In the genomic region with DNA sequence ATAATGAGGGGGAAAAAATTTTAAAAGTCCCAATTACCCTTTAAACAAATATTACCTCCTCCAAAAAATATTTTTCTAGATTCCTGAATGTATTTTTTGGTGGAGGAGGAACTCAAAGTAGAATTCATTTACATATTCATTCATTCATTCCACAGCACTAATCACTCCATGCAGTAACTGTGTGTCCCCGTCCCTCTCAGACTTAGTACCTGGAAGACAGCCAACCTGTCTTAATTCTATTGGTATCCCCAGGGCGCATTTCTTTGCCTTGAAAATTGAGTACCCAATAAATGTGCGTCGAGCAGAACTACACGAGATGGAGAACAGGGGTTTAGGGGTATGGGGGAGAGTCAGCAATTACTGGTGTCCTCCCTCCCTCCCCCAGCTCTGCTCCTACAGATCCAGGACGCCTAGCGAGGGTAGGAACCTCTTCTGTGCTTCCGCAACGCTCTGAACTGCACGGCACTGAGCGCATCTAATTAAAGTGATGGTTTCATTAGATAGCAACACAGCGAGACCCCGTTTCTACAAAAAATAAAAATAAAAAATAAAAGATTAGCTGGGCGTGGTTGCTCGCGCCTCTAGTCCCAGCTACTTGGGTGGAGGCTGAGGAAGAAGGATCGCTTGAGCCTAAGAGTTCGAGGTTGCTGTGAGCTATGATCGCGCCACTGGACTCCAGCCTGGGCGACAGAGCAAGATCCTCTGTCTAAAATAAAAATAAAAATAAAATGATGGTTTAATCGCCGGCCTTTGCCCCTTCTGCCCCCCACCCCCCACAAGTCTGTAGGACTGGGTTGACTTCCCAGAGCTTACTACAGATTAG, we compare ENCODE assay signal across 9 cellular contexts. TPM values are rescaled to one million over a fixed set of nuclear protein-coding genes. Genes with fewer than 3 reads are reported as not detected.
DNase-seq lines count a peak whose midpoint lies in the region; ATAC-seq, FAIRE-seq and TF ChIP-seq lines count a peak whose summit lies in the region.
"Had no signal": no experiment of that assay in that cellular context is flagged by ENCODE, and none has a peak within 500 bp of the region (broad histone marks: within the 10 kb centered on the region; RNA-seq: fewer than 3 reads in every experiment).

No MANE protein-coding gene starts in this region.

- H3K27me3 Mint-ChIP-seq in CD4-positive, alpha-beta T cell: peaks cover 13% of the 10 kb centered on the region

- H3K9me3 ChIP-seq in CD4-positive, alpha-beta T cell (ENCODE audit: control insufficient read depth, low read length): no peaks in the 10 kb centered on the region
- H3K9me3 ChIP-seq in HUES64 (ENCODE audit: insufficient read depth, low read depth, low read length) (no peaks in the 10 kb centered on the region), adipocyte (ENCODE audit: control insufficient read depth, low read length) (no peaks in the 10 kb centered on the region), mucosa of rectum (ENCODE audit: control insufficient read depth in 2 of 2, low read length in 2 of 2) (no peaks in the 10 kb centered on the region)

- CTCF ChIA-PET in CD4-positive, alpha-beta T cell (lab: Charles Lee): no interaction called here

- H3K4me3 Mint-ChIP-seq in CD4-positive, alpha-beta T cell: peak overlapping the region; percentile 80

- peaks cover 5% of the 10 kb centered on the region for H3K36me3 Mint-ChIP-seq in CD4-positive, alpha-beta T cell (ENCODE audit: low read depth)

- POLR2A ChIA-PET in CD4-positive, alpha-beta T cell (lab: Charles Lee): interaction anchor here (0.8 to 4.8 kb wide), 3 partner anchors 18 to 122 kb away, joined by 5 to 77 read pairs (median 11); partner anchors contain the start of genes ATAD2B and SF3B6

- intact Hi-C loops in CD4-positive, alpha-beta T cell (cut with DNase I, micrococcal nuclease): loop anchor here in 1 of 2 experiments (5.0 kb wide), 2 partner anchors 107 to 122 kb away; partner anchors contain the start of genes ATAD2B and UBXN2A

- no peak for TF ChIP-seq CTCF in CD4-positive, alpha-beta T cell (IDR thresholded peaks at IDR 0.05)
- TF ChIP-seq CTCF in GM13976 (IDR thresholded peaks at IDR 0.05; ENCODE audit: borderline replicate concordance, control extremely low read depth, extremely low read depth, insufficient read depth, missing control alignments): no peak

- WGBS in HUES64: 73% methylated on average over 22 of the region's 23 CpGs

- peaks cover 21% of the 10 kb centered on the region for H3K27me3 ChIP-seq in CD4-positive, alpha-beta T cell (ENCODE audit: control insufficient read depth, insufficient read depth, low read length)
- no peaks in the 10 kb centered on the region for H3K27me3 ChIP-seq in HUES64 (ENCODE audit: insufficient read depth, low read length)
- H3K27me3 ChIP-seq in adipocyte (replicated peaks; ENCODE audit: control insufficient read depth, insufficient read depth, low read length): no peaks in the 10 kb centered on the region
- no peaks in the 10 kb centered on the region for H3K27me3 ChIP-seq in mucosa of rectum (ENCODE audit: control insufficient read depth in 2 of 2, insufficient read depth in 2 of 2, low read length in 2 of 2)
- H3K27me3 ChIP-seq: foreskin keratinocyte had no signal

- ATAC-seq in CD4-positive, alpha-beta T cell (ENCODE audit: poor library complexity): no peak

- H3K36me3 ChIP-seq in HUES64 (ENCODE audit: insufficient read depth, low read length): no peaks in the 10 kb centered on the region
- no peaks in the 10 kb centered on the region for H3K36me3 ChIP-seq in adipocyte (ENCODE audit: control insufficient read depth, insufficient read depth, low read length, severe bottlenecking)
- H3K36me3 ChIP-seq in mucosa of rectum (ENCODE audit: control insufficient read depth in 2 of 2, insufficient read depth in 2 of 2, low read length in 2 of 2): no peaks in the 10 kb centered on the region

- DNase-seq in CD4-positive, alpha-beta T cell: no peak
- no peak for DNase-seq in adipocyte (ENCODE audit: low read depth)
- no peak for DNase-seq in ureter (ENCODE audit: low spot score)
- DNase-seq in RPMI8226: no peak
- DNase-seq in GM12891 (ENCODE audit: insufficient read length, low spot score): no peak
- no peak for DNase-seq in GM13976 (ENCODE audit: low spot score)

- H3K4me1 Mint-ChIP-seq in CD4-positive, alpha-beta T cell (ENCODE audit: low read depth): peaks cover 30% of the 10 kb centered on the region

- in situ Hi-C loops in GM13976 (cut with MboI; ENCODE audit: low sequenced_read_pairs, unreplicated experiment): no loop called here

- FAIRE-seq in GM12891 (lab: Jason Lieb, UNC): no peak

- H3K9ac ChIP-seq in HUES64 (ENCODE audit: low read depth, low read length): no peak overlapping the region
- no peak overlapping the region for H3K9ac ChIP-seq in adipocyte (ENCODE audit: low read length)
- peak overlapping the region; percentile 26 to 57 for H3K9ac ChIP-seq in mucosa of rectum (ENCODE audit: low read depth in 1 of 2, low read length in 2 of 2)

- H3K9me3 Mint-ChIP-seq in CD4-positive, alpha-beta T cell: no peaks in the 10 kb centered on the region

- H3K27ac Mint-ChIP-seq in CD4-positive, alpha-beta T cell: no peak overlapping the region

- H3K4me3 ChIP-seq in HUES64 (ENCODE audit: low read length): peak overlapping the region; percentile 91
- peak overlapping the region; percentile 83 for H3K4me3 ChIP-seq in adipocyte (ENCODE audit: low read length)
- H3K4me3 ChIP-seq in mucosa of rectum (ENCODE audit: low read length in 2 of 2): peak overlapping the region; percentile 68 to 69

- H3K4me1 ChIP-seq in HUES64 (ENCODE audit: insufficient read depth, low read length) (peaks cover 10% of the 10 kb centered on the region), adipocyte (ENCODE audit: control insufficient read depth, insufficient read depth, low read length) (peaks cover 7% of the 10 kb centered on the region), mucosa of rectum (ENCODE audit: control insufficient read depth in 2 of 2, insufficient read depth in 2 of 2, low read length in 2 of 2) (peaks cover 5 to 6% of the 10 kb centered on the region in 2 donors)

- H3K27ac ChIP-seq in CD4-positive, alpha-beta T cell (ENCODE audit: low read depth, low read length): no peak overlapping the region
- no peak overlapping the region for H3K27ac ChIP-seq in HUES64 (ENCODE audit: low read depth, low read length)
- no peak overlapping the region for H3K27ac ChIP-seq in mucosa of rectum (ENCODE audit: low read depth in 2 of 2, low read length in 2 of 2)
- H3K27ac ChIP-seq: foreskin keratinocyte had no signal

- no peak for TF ChIP-seq POLR2A in GM12891 (IDR thresholded peaks at IDR 0.05; ENCODE audit: low read depth, low read length)

TF ChIP-seq in GM12891, 5 proteins besides CTCF, POLR2A, EP300 and RAD21:
- TF ChIP-seq SPI1 (IDR thresholded peaks at IDR 0.05; ENCODE audit: low read depth, low read length) (no peak), POU2F2 (IDR thresholded peaks at IDR 0.05; ENCODE audit: low read depth, low read length) (no peak), POLR2AphosphoS5 (IDR thresholded peaks at IDR 0.05; ENCODE audit: low read depth, low read length) (no peak), TAF1 (IDR thresholded peaks at IDR 0.05; ENCODE audit: low read depth, low read length) (no peak), PAX5 (IDR thresholded peaks at IDR 0.05; ENCODE audit: insufficient read depth, low read length, severe bottlenecking) (no peak)

RNA-seq across cellular contexts. Expression of gene FKBP1B, which starts 0.7 kb away (rescaled TPM):
- under 1 TPM in 1 of 2 experiments, not detected in 1; 0.47 TPM for total RNA-seq in CD4-positive, alpha-beta T cell
- polyA plus RNA-seq in HUES64 (2013, experiment 1 of 2): 44.8 TPM
- 51.1 TPM for polyA plus RNA-seq in HUES64 (2013, experiment 2 of 2)
- 4.1 TPM for total RNA-seq in ureter
- 0.40 TPM for polyA plus RNA-seq in GM12891 (2012; ENCODE audit: low read depth, missing spikeins)

RNA-seq across cellular contexts. Expression of gene WDCP, which starts 1.7 kb away (rescaled TPM):
- total RNA-seq in CD4-positive, alpha-beta T cell: 1 to 10 TPM; 1.4 to 2.0 TPM
- polyA plus RNA-seq in HUES64 (2013, experiment 1 of 2): 17.7 TPM
- 17.6 TPM for polyA plus RNA-seq in HUES64 (2013, experiment 2 of 2)
- 13.6 TPM for total RNA-seq in ureter
- 3.9 TPM for polyA plus RNA-seq in GM12891 (2012; ENCODE audit: low read depth, missing spikeins)

RNA-seq across cellular contexts. Expression of gene SF3B6, which starts 27.3 kb away (rescaled TPM):
- 10 to 100 TPM; 59.8 to 62.6 TPM for total RNA-seq in CD4-positive, alpha-beta T cell
- 129 TPM for polyA plus RNA-seq in HUES64 (2013, experiment 1 of 2)
- 153 TPM for polyA plus RNA-seq in HUES64 (2013, experiment 2 of 2)
- total RNA-seq in ureter: 70.5 TPM
- 218 TPM for polyA plus RNA-seq in GM12891 (2012; ENCODE audit: low read depth, missing spikeins)

RNA-seq across cellular contexts. Expression of gene TP53I3, which starts 35.8 kb away (rescaled TPM):
- under 1 TPM; 0.20 to 0.30 TPM for total RNA-seq in CD4-positive, alpha-beta T cell
- polyA plus RNA-seq in HUES64 (2013, experiment 1 of 2): 39.8 TPM
- 33.8 TPM for polyA plus RNA-seq in HUES64 (2013, experiment 2 of 2)
- total RNA-seq in ureter: 30.5 TPM
- 12.2 TPM for polyA plus RNA-seq in GM12891 (2012; ENCODE audit: low read depth, missing spikeins)

RNA-seq across cellular contexts. Expression of gene MFSD2B, which starts 39.0 kb away (rescaled TPM):
- under 1 TPM; 0.28 to 0.30 TPM for total RNA-seq in CD4-positive, alpha-beta T cell
- polyA plus RNA-seq in HUES64 (2013, experiment 1 of 2): 0.45 TPM
- 0.32 TPM for polyA plus RNA-seq in HUES64 (2013, experiment 2 of 2)
- total RNA-seq in ureter: 1.8 TPM
- 0.12 TPM for polyA plus RNA-seq in GM12891 (2012; ENCODE audit: low read depth, missing spikeins)

Comparison
In these comparisons a context has a peak if more than half of its experiments do, and no peak if none do; other contexts are left out.
1. H3K9ac ChIP-seq: peak in mucosa of rectum (2 of 2); none in HUES64 (single experiment) and adipocyte (single experiment).
2. Peak in every context shown above with its lines, with median percentiles within 50 percentile points of each other: H3K4me3 ChIP-seq.